Comparison of ENCODE assay signal across 8 cellular contexts in genomic region chr1:228464487-228464983, GRCh38. TPM values are rescaled to one million over a fixed set of nuclear protein-coding genes. Genes with fewer than 3 reads are reported as not detected.
DNase-seq lines count a peak whose midpoint lies in the region; ATAC-seq and TF ChIP-seq lines count a peak whose summit lies in the region.

No MANE protein-coding gene starts in this region.

- peaks cover 0 to 2% of the 10 kb centered on the region in 2 donors for H3K9me3 ChIP-seq in lung (ENCODE audit: control insufficient read depth in 2 of 2, insufficient read depth in 1 of 2, low read length in 1 of 2)

- no peak overlapping the region for H3K27ac ChIP-seq in lung (ENCODE audit: low read depth in 1 of 2, low read length in 1 of 2)

- 2 to 4% methylated on average over 29 to 33 of the region's 33 CpGs for WGBS in lung, 2 donors

- TF ChIP-seq CTCF in GM10266 (IDR thresholded peaks at IDR 0.05; ENCODE audit: control insufficient read depth, insufficient read depth, low read depth, missing control alignments) (no peak), lung (IDR thresholded peaks at IDR 0.05; ENCODE audit: control extremely low read depth, extremely low read depth) (no peak)

- DNase-seq in GM10266 (ENCODE audit: extremely low spot score) (peak; percentile 88), NCI-H2029 treated with DMSO at 0.1 percent for 48 hours (lab: John Stamatoyannopoulos, UW) (peak; percentile 46), dermis microvascular lymphatic vessel endothelial cell (ENCODE audit: low read depth in 2 of 2) (peak; percentile 22 to 81), lung (ENCODE audit: low spot score) (peak; percentile 45), SW480 (ENCODE audit: low spot score) (no peak)
- DNase-seq in activated CD4-positive, alpha-beta T cell treated with anti-CD3 and anti-CD28 coated beads, Interleukin-2, amount 50 U/mL, for 4 hours: peak; percentile 83 to 84
- DNase-seq in stimulated activated CD8-positive, alpha-beta memory T cell treated with anti-CD3 and anti-CD28 coated beads, Interleukin-12 subunit alpha, Interleukin-12 subunit beta, amount 100 ng/mL, for 24 hours (ENCODE audit: extremely low read depth): peak; percentile 62

- H3K36me3 ChIP-seq in lung (ENCODE audit: control insufficient read depth in 2 of 2, insufficient read depth in 2 of 2, low read length in 2 of 2): no peaks in the 10 kb centered on the region

- ATAC-seq in HG02588 (IDR thresholded peaks at IDR 0.05; ENCODE audit: unreplicated experiment) (peak; percentile 88), lung (ENCODE audit: insufficient read depth, low FRiP score) (peak; percentile 71)

- H3K27me3 ChIP-seq in lung (ENCODE audit: control insufficient read depth, insufficient read depth): peaks cover 14% of the 10 kb centered on the region

- H3K4me3 ChIP-seq in lung: no peak overlapping the region

- H3K4me1 ChIP-seq in lung (ENCODE audit: control insufficient read depth in 2 of 2, insufficient read depth in 2 of 2, low read length in 2 of 2): peaks cover 0 to 5% of the 10 kb centered on the region in 2 donors

RNA-seq across cellular contexts. Expression of gene RNF187, which starts 22.6 kb away (rescaled TPM):
- 28.9 and 39.8 TPM in 2 replicates for total RNA-seq in dermis microvascular lymphatic vessel endothelial cell
- total RNA-seq in lung: 100 to 1,000 TPM in 1 of 2 donors, 10 to 100 TPM in 1; 40.7 to 130 TPM
- polyA plus RNA-seq in lung: 10 to 100 TPM; 27.5 to 33.7 TPM

RNA-seq across cellular contexts. Expression of gene TRIM17, which starts 47.9 kb away (rescaled TPM):
- total RNA-seq in dermis microvascular lymphatic vessel endothelial cell (not detected in 2 replicates), lung (1 to 10 TPM; 2.2 to 3.3 TPM)
- polyA plus RNA-seq in lung: 1 to 10 TPM; 1.0 to 1.5 TPM

RNA-seq across cellular contexts. Expression of gene TRIM11, which starts 57.9 kb away (rescaled TPM):
- total RNA-seq in dermis microvascular lymphatic vessel endothelial cell (10.4 and 14.8 TPM in 2 replicates), lung (10 to 100 TPM; 16.8 to 29.4 TPM)
- polyA plus RNA-seq in lung: 10 to 100 TPM; 13.8 to 16.4 TPM
